ENCODE assay signal across 1 cellular context in the genomic region with DNA sequence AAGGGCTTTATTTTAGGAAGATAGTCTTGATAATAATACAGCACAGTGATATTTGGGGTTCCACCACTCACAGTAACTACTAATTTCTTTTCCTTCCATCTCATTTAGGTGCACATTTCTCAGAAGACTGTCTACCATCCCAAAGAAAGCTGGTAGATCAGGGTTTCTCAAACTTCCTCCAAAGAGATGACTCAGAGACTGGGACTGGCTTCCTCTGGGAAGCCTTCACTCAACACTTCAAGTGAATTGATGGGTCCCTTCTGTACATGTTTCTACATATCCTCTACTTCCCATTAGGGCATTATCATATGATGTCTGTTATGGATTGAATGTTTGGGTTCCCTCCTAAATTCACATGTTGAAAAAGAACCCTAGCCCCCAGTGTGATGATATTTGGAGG.
TF ChIP-seq lines count a peak whose summit lies in the region.

No MANE protein-coding gene starts in this region.

TF ChIP-seq in SK-N-SH treated with all-trans-retinoic acid at 6 μM for 48 hours, 23 proteins besides CTCF, POLR2A, EP300 and RAD21 (continued from another document):
- TF ChIP-seq, protein P1, sequence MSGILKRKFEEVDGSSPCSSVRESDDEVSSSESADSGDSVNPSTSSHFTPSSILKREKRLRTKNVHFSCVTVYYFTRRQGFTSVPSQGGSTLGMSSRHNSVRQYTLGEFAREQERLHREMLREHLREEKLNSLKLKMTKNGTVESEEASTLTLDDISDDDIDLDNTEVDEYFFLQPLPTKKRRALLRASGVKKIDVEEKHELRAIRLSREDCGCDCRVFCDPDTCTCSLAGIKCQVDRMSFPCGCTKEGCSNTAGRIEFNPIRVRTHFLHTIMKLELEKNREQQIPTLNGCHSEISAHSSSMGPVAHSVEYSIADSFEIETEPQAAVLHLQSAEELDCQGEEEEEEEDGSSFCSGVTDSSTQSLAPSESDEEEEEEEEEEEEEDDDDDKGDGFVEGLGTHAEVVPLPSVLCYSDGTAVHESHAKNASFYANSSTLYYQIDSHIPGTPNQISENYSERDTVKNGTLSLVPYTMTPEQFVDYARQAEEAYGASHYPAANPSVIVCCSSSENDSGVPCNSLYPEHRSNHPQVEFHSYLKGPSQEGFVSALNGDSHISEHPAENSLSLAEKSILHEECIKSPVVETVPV (CRISPR knock-in tag; IDR thresholded peaks at IDR 0.05) = no peak
- TF ChIP-seq PPARA (CRISPR knock-in tag; IDR thresholded peaks at IDR 0.05; ENCODE audit: borderline replicate concordance) (no peak), ZNF565 (CRISPR knock-in tag; conservative IDR thresholded peaks at IDR 0.05; ENCODE audit: low read depth) (no peak), ISL1 (CRISPR knock-in tag; IDR thresholded peaks at IDR 0.05) (no peak), CSDC2 (CRISPR knock-in tag; IDR thresholded peaks at IDR 0.05) (no peak), ZNF8 (CRISPR knock-in tag; IDR thresholded peaks at IDR 0.05) (no peak), BACH2 (CRISPR knock-in tag; IDR thresholded peaks at IDR 0.05; ENCODE audit: borderline replicate concordance) (no peak)
- TF ChIP-seq, protein P2, sequence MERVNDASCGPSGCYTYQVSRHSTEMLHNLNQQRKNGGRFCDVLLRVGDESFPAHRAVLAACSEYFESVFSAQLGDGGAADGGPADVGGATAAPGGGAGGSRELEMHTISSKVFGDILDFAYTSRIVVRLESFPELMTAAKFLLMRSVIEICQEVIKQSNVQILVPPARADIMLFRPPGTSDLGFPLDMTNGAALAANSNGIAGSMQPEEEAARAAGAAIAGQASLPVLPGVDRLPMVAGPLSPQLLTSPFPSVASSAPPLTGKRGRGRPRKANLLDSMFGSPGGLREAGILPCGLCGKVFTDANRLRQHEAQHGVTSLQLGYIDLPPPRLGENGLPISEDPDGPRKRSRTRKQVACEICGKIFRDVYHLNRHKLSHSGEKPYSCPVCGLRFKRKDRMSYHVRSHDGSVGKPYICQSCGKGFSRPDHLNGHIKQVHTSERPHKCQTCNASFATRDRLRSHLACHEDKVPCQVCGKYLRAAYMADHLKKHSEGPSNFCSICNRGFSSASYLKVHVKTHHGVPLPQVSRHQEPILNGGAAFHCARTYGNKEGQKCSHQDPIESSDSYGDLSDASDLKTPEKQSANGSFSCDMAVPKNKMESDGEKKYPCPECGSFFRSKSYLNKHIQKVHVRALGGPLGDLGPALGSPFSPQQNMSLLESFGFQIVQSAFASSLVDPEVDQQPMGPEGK (CRISPR knock-in tag; IDR thresholded peaks at IDR 0.05; ENCODE audit: borderline replicate concordance) = no peak
- TF ChIP-seq, protein P3, sequence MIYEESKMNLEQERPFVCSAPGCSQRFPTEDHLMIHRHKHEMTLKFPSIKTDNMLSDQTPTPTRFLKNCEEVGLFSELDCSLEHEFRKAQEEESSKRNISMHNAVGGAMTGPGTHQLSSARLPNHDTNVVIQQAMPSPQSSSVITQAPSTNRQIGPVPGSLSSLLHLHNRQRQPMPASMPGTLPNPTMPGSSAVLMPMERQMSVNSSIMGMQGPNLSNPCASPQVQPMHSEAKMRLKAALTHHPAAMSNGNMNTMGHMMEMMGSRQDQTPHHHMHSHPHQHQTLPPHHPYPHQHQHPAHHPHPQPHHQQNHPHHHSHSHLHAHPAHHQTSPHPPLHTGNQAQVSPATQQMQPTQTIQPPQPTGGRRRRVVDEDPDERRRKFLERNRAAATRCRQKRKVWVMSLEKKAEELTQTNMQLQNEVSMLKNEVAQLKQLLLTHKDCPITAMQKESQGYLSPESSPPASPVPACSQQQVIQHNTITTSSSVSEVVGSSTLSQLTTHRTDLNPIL (CRISPR knock-in tag; IDR thresholded peaks at IDR 0.05; ENCODE audit: low read depth) = no peak
